In the genomic region with DNA sequence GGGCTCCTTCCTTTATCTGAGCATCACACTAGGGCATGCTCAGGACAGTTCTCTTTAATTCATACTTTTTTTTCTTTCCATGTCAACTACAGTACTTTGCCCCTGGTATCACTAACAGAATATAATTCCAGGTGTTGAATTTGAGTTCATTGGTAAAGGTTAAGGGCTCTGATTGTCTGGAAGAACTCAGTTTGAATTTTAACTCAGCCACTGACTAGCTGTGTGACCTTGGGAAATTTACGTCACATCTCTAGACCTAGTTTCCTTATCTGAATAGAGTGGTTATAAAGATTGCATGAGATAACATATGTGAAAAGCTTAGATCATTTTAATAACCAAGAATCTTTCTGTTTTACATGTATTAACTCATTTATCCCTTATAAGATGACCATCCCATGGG, we compare ENCODE assay signal across 14 cellular contexts. TPM values are rescaled to one million over a fixed set of nuclear protein-coding genes. Genes with fewer than 3 reads are reported as not detected.
DNase-seq lines count a peak whose midpoint lies in the region; ATAC-seq and TF ChIP-seq lines count a peak whose summit lies in the region.
"Had no signal": no experiment of that assay in that cellular context is flagged by ENCODE, and none has a peak within 500 bp of the region (broad histone marks: within the 10 kb centered on the region; RNA-seq: fewer than 3 reads in every experiment).

No MANE protein-coding gene starts in this region.

- H3K4me3 Mint-ChIP-seq in naive thymus-derived CD8-positive, alpha-beta T cell = no peak overlapping the region

- peaks cover 2 to 14% (median 9%) of the 10 kb centered on the region in 5 donors for H3K27me3 Mint-ChIP-seq in naive thymus-derived CD8-positive, alpha-beta T cell

- peak overlapping the region; percentile 82 for H3K27ac ChIP-seq in A673 (ENCODE audit: low read depth, low read length, poor library complexity, severe bottlenecking)
- H3K27ac ChIP-seq in adrenal gland = peak overlapping the region; percentile 11 to 86 (median 50)
- H3K27ac ChIP-seq: lower lobe of right lung had no signal

- no peak overlapping the region for H3K27ac Mint-ChIP-seq in naive thymus-derived CD8-positive, alpha-beta T cell

- H3K4me3 ChIP-seq in A673 (ENCODE audit: low read depth, low read length, poor library complexity, severe bottlenecking) (no peak overlapping the region), adrenal gland (no peak overlapping the region)
- H3K4me3 ChIP-seq: lower lobe of right lung had no signal

- DNase-seq in A673 (ENCODE audit: low spot score) (no peak), adrenal gland (no peak), NCI-H2029 (lab: John Stamatoyannopoulos, UW) (no peak), sciatic nerve (ENCODE audit: low spot score) (no peak), cortex of kidney (lab: John Stamatoyannopoulos, UW) (no peak)
- DNase-seq in naive thymus-derived CD8-positive, alpha-beta T cell = no peak
- DNase-seq: activated naive CD4-positive, alpha-beta T cell; DMS 273 treated with DMSO at 0.1 percent for 48 hours; H7; lower lobe of right lung; NCI-H1436 treated with DMSO at 0.1 percent for 48 hours; stimulated activated CD4-positive, alpha-beta T cell treated with anti-CD3 and anti-CD28 coated beads, Interleukin-12 subunit alpha, Interleukin-12 subunit beta, amount 100 ng/mL, for 4 hours had no signal

- H3K36me3 ChIP-seq in A673 (ENCODE audit: insufficient read depth, low read length, poor library complexity, severe bottlenecking) (no peaks in the 10 kb centered on the region), adrenal gland (replicated peaks in 1 of 2) (no peaks in the 10 kb centered on the region)
- H3K36me3 ChIP-seq: lower lobe of right lung had no signal

- H3K4me1 ChIP-seq in A673 (ENCODE audit: insufficient read depth, low read length, poor library complexity, severe bottlenecking) (peaks cover 42% of the 10 kb centered on the region), adrenal gland (replicated peaks in 1 of 2) (peaks cover 0 to 31% of the 10 kb centered on the region in 2 donors)
- H3K4me1 ChIP-seq: lower lobe of right lung had no signal

- TF ChIP-seq POLR2A in adrenal gland (IDR thresholded peaks at IDR 0.05) = no peak

- H3K9me3 ChIP-seq in A673 (ENCODE audit: low read depth, low read length, poor library complexity, severe bottlenecking) (peaks cover 8% of the 10 kb centered on the region), adrenal gland (replicated peaks in 1 of 3) (peaks cover 0 to 6% (median 0%) of the 10 kb centered on the region in 3 donors)
- H3K9me3 ChIP-seq: lower lobe of right lung had no signal

- intact Hi-C loops in A673 (cut with micrococcal nuclease; ENCODE audit: unreplicated experiment) = loop anchor here (2.0 to 10.0 kb wide), 2 partner anchors 107 to 297 kb away; no protein-coding TSS in a partner anchor
- intact Hi-C loops in adrenal gland (cut with DNase I) = no loop called here
- intact Hi-C loops in sciatic nerve (cut with DNase I) = no loop called here

- BruUV-seq in A673 (replicated peaks; lab: Mats Ljungman, UMichigan) = no TSS peak

- H3K27me3 ChIP-seq in A673 (replicated peaks; ENCODE audit: insufficient read depth, low read depth, low read length, poor library complexity) = no peaks in the 10 kb centered on the region
- no peaks in the 10 kb centered on the region for H3K27me3 ChIP-seq in adrenal gland

- H3K36me3 Mint-ChIP-seq in naive thymus-derived CD8-positive, alpha-beta T cell = no peaks in the 10 kb centered on the region

- WGBS in adrenal gland, 4 donors = 30 to 53% (median 41%) methylated on average over 1 of the region's 1 CpG

- peaks cover 0 to 5% (median 0%) of the 10 kb centered on the region in 9 donors for H3K9me3 Mint-ChIP-seq in naive thymus-derived CD8-positive, alpha-beta T cell

- TF ChIP-seq CTCF in A673 (conservative IDR thresholded peaks at IDR 0.05; ENCODE audit: low read depth, low read length) (no peak), adrenal gland (IDR thresholded peaks at IDR 0.05) (no peak)

- ATAC-seq in GM19324 (IDR thresholded peaks at IDR 0.05; ENCODE audit: low FRiP score, unreplicated experiment) (peak; percentile 31), HG02970 (IDR thresholded peaks at IDR 0.05; ENCODE audit: low FRiP score, unreplicated experiment) (peak; percentile 16), sciatic nerve (no peak)
- ATAC-seq in naive thymus-derived CD8-positive, alpha-beta T cell = no peak
- ATAC-seq: lower lobe of right lung had no signal

- peaks cover 0 to 2% (median 0%) of the 10 kb centered on the region in 4 donors for H3K4me1 Mint-ChIP-seq in naive thymus-derived CD8-positive, alpha-beta T cell

- POLR2A ChIA-PET in A673 (lab: Charles Lee; ENCODE audit: low non-redundant PET) = interaction anchor here (0.7 kb wide), 1 partner anchor 20 kb away, joined by 3 read pairs; no protein-coding TSS in a partner anchor
- POLR2A ChIA-PET in naive thymus-derived CD8-positive, alpha-beta T cell (lab: Charles Lee) = no interaction called here

- CTCF ChIA-PET in A673 (lab: Charles Lee) = interaction anchor here (1.0 kb wide), 1 partner anchor 15 kb away, joined by 3 read pairs; no protein-coding TSS in a partner anchor

RNA-seq across cellular contexts. Expression of a gene that starts 15.9 kb away (rescaled TPM):
- total RNA-seq in A673 (2021) (18.7 and 21.7 TPM in 2 replicates), adrenal gland (10 to 100 TPM; 10.0 to 23.6 (median 20.3) TPM), sciatic nerve (30.4 TPM)
- polyA plus RNA-seq in adrenal gland = 1 to 10 TPM; 4.4 to 8.8 (median 5.0) TPM
- total RNA-seq in naive thymus-derived CD8-positive, alpha-beta T cell = under 1 TPM; 0.03 to 0.08 TPM
- not detected for polyA plus RNA-seq in naive thymus-derived CD8-positive, alpha-beta T cell

Comparison
In these comparisons a context has a peak if more than half of its experiments do, and no peak if none do; other contexts are left out.
1. ATAC-seq: peak in GM19324 (single experiment) and HG02970 (single experiment); none in naive thymus-derived CD8-positive, alpha-beta T cell (0 of 2) and sciatic nerve (single experiment).
2. RNA of a gene that starts 15.9 kb away (total RNA-seq): 30.4 TPM in sciatic nerve (single experiment), 18.7 to 21.7 TPM in A673 and 10.0 to 23.6 TPM in adrenal gland; 0.03 to 0.08 TPM in naive thymus-derived CD8-positive, alpha-beta T cell; every median in the first group is over 10 times any median in the second.